Comparison of ENCODE assay signal across 25 cellular contexts in genomic region chr3:31117854-31118253, GRCh38.
"Had no signal": no experiment of that assay in that cellular context is flagged by ENCODE, and none has a peak within 500 bp of the region (broad histone marks: within the 10 kb centered on the region; RNA-seq: fewer than 3 reads in every experiment).

No MANE protein-coding gene starts in this region.

- H3K27ac ChIP-seq: neural progenitor cell, ovary, parathyroid adenoma, psoas muscle, right lobe of liver, sigmoid colon, stomach, thoracic aorta, thyroid gland, tibial nerve, upper lobe of left lung, vagina had no signal

- H2AFZ ChIP-seq: neural progenitor cell, parathyroid adenoma had no signal

- H3K4me1 ChIP-seq: neural progenitor cell, parathyroid adenoma, psoas muscle, right lobe of liver, sigmoid colon, stomach, thyroid gland, tibial nerve, upper lobe of left lung, vagina had no signal

- H3K36me3 ChIP-seq: neural progenitor cell, ovary, right lobe of liver, sigmoid colon, stomach, thoracic aorta, thyroid gland, tibial nerve, upper lobe of left lung, vagina had no signal

- DNase-seq: occipital lobe; ovary; posterior cingulate gyrus; psoas muscle; right cardiac atrium; right lobe of liver; sigmoid colon; small intestine; stimulated activated CD4-positive, alpha-beta T cell treated with anti-CD3 and anti-CD28 coated beads, Interleukin-15, amount 100 ng/mL, for 24 hours; stimulated activated CD4-positive, alpha-beta T cell treated with anti-CD3 and anti-CD28 coated beads, Interleukin-2, amount 100 ng/mL, for 24 hours; stimulated activated CD4-positive, alpha-beta T cell treated with anti-CD3 and anti-CD28 coated beads, Interleukin-2, amount 100 ng/mL, for 48 hours; stimulated activated CD4-positive, alpha-beta T cell treated with anti-CD3 and anti-CD28 coated beads, Interleukin-4, amount 100 ng/mL, for 24 hours; stimulated activated naive B cell treated with anti-CD40 and anti-IgM and Interleukin-4, amounts not matched to agents 10 μg/mL and 1 μg/mL and 100 μg/mL, for 72 hours; stimulated activated naive CD4-positive, alpha-beta T cell treated with Interleukin-2 at 50 U/mL for 16 hours; stomach; thyroid gland; trophoblast cell; upper lobe of left lung had no signal

- ATAC-seq: psoas muscle; right cardiac atrium; right lobe of liver; stimulated activated effector memory CD8-positive, alpha-beta T cell treated with anti-CD3 and anti-CD28 coated beads, Interleukin-12 subunit alpha, Interleukin-12 subunit beta, amount 100 ng/mL, for 72 hours; stimulated activated naive B cell treated with anti-CD40 and anti-IgM and Interleukin-4, amounts not matched to agents 10 μg/mL and 1 μg/mL and 100 μg/mL, for 72 hours had no signal

- FAIRE-seq: small intestine, urothelium cell line had no signal

- H3K4me2 ChIP-seq: neural progenitor cell had no signal

- H3K4me3 ChIP-seq: neural progenitor cell, ovary, psoas muscle, right lobe of liver, sigmoid colon, stomach, thoracic aorta, thyroid gland, tibial nerve, upper lobe of left lung, vagina had no signal

- H3K9me3 ChIP-seq: ovary, psoas muscle, right lobe of liver, sigmoid colon, stomach, thoracic aorta, thyroid gland, tibial nerve, upper lobe of left lung, vagina had no signal

- H3K27me3 ChIP-seq: neural progenitor cell, ovary, right lobe of liver, sigmoid colon, stomach, thyroid gland, tibial nerve, upper lobe of left lung, vagina had no signal

- H3K9ac ChIP-seq: neural progenitor cell, parathyroid adenoma had no signal

- H3K79me2 ChIP-seq: parathyroid adenoma had no signal
